In the genomic region with DNA sequence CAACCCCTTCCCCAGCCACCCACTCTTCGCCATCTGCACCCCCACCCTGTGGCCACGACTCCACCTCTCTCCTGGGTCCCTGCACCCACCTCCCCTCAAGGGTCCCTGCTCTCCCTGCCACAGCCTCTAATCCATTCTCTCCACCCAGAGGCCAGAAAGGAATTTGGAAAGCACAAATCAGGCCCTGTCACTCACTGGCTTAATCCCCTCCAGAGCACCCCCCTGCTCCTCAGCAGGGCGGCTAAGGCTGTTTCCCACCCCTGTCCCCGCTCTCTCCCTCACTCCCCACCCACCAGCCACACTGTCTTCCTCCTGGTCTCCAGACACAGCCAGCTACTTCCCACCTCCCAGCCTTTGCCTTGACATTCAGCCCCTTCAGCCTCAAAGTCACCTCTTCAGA, we compare ENCODE assay signal across 25 cellular contexts.
"Had no signal": no experiment of that assay in that cellular context is flagged by ENCODE, and none has a peak within 500 bp of the region (broad histone marks: within the 10 kb centered on the region; RNA-seq: fewer than 3 reads in every experiment).

No MANE protein-coding gene starts in this region.

- H2AFZ ChIP-seq: parathyroid adenoma had no signal

- H3K27ac Mint-ChIP-seq: dendritic cell treated with granulocyte-macrophage colony-stimulating factor and Interleukin-4, amounts not matched to agents 40 ng/mL and 50 ng/mL, for 4 days; nephron progenitor cell; progenitor cell of endocrine pancreas; stimulated activated naive B cell treated with anti-CD40 and anti-IgM and Interleukin-4, amounts not matched to agents 10 μg/mL and 1 μg/mL and 100 μg/mL, for 72 hours; stimulated activated naive CD8-positive, alpha-beta T cell treated with anti-CD3 and anti-CD28 coated beads, Interleukin-15, Interleukin-2, amounts not matched to agents 100 ng/mL and 50 ng/mL, for 24 hours had no signal

- H3K27me3 Mint-ChIP-seq: progenitor cell of endocrine pancreas had no signal

- H3K9me3 ChIP-seq: colonic mucosa, lower lobe of right lung, neutrophil, right lobe of liver, suprapubic skin, thyroid gland, vagina had no signal

- H3K4me1 ChIP-seq: colonic mucosa, esophagus muscularis mucosa, heart right ventricle, lower lobe of right lung, parathyroid adenoma, right lobe of liver, suprapubic skin, thyroid gland, vagina had no signal

- ATAC-seq: heart right ventricle; left ventricle myocardium superior; lower lobe of right lung; naive thymus-derived CD8-positive, alpha-beta T cell; right lobe of liver; stimulated activated naive B cell treated with anti-CD40 and anti-IgM and Interleukin-4, amounts not matched to agents 10 μg/mL and 1 μg/mL and 100 μg/mL, for 72 hours had no signal

- H3K27me3 ChIP-seq: colonic mucosa, right lobe of liver, thyroid gland, vagina had no signal

- H3K27ac ChIP-seq: colonic mucosa, esophagus muscularis mucosa, heart right ventricle, lower lobe of right lung, neutrophil, parathyroid adenoma, right lobe of liver, suprapubic skin, thyroid gland, vagina had no signal

- H3K4me3 Mint-ChIP-seq: dendritic cell treated with granulocyte-macrophage colony-stimulating factor and Interleukin-4, amounts not matched to agents 40 ng/mL and 50 ng/mL, for 4 days; naive thymus-derived CD8-positive, alpha-beta T cell; nephron progenitor cell; stimulated activated naive B cell treated with anti-CD40 and anti-IgM and Interleukin-4, amounts not matched to agents 10 μg/mL and 1 μg/mL and 100 μg/mL, for 72 hours; stimulated activated naive CD8-positive, alpha-beta T cell treated with anti-CD3 and anti-CD28 coated beads, Interleukin-15, Interleukin-2, amounts not matched to agents 100 ng/mL and 50 ng/mL, for 24 hours had no signal

- H3K9me3 Mint-ChIP-seq: dendritic cell treated with granulocyte-macrophage colony-stimulating factor and Interleukin-4, amounts not matched to agents 40 ng/mL and 50 ng/mL, for 4 days; stimulated activated naive CD8-positive, alpha-beta T cell treated with anti-CD3 and anti-CD28 coated beads, Interleukin-15, Interleukin-2, amounts not matched to agents 100 ng/mL and 50 ng/mL, for 24 hours had no signal

- H3K79me2 ChIP-seq: parathyroid adenoma had no signal

- H3K9ac ChIP-seq: parathyroid adenoma had no signal

- H3K4me1 Mint-ChIP-seq: stimulated activated naive B cell treated with anti-CD40 and anti-IgM and Interleukin-4, amounts not matched to agents 10 μg/mL and 1 μg/mL and 100 μg/mL, for 72 hours had no signal

- H3K4me3 ChIP-seq: colonic mucosa, esophagus muscularis mucosa, heart right ventricle, lower lobe of right lung, right lobe of liver, suprapubic skin, thyroid gland, vagina had no signal

- H3K36me3 Mint-ChIP-seq: stimulated activated naive B cell treated with anti-CD40 and anti-IgM and Interleukin-4, amounts not matched to agents 10 μg/mL and 1 μg/mL and 100 μg/mL, for 72 hours had no signal

- H3K36me3 ChIP-seq: colonic mucosa, esophagus muscularis mucosa, heart right ventricle, lower lobe of right lung, neutrophil, right lobe of liver, suprapubic skin, thyroid gland, vagina had no signal

- DNase-seq: colonic mucosa; effector memory CD4-positive, alpha-beta T cell; foreskin melanocyte; glutamatergic neuron; heart right ventricle; hippocampal formation; left ventricle myocardium superior; lower lobe of right lung; naive thymus-derived CD8-positive, alpha-beta T cell; nephron progenitor cell; right lobe of liver; small intestine; stimulated activated CD4-positive, alpha-beta T cell treated with anti-CD3 and anti-CD28 coated beads, Interleukin-15, amount 100 ng/mL, for 24 hours; stimulated activated CD4-positive, alpha-beta T cell treated with anti-CD3 and anti-CD28 coated beads, Interleukin-2, amount 100 ng/mL, for 48 hours; stimulated activated naive B cell treated with anti-CD40 and anti-IgM and Interleukin-4, amounts not matched to agents 10 μg/mL and 1 μg/mL and 100 μg/mL, for 72 hours; thyroid gland; trophoblast cell had no signal
